Comparison of ENCODE assay signal across 1 cellular context in genomic region chr6:39061182-39061581, GRCh38.
TF ChIP-seq lines count a peak whose summit lies in the region.

No MANE protein-coding gene starts in this region.

TF ChIP-seq in HEK293, 187 proteins besides CTCF, POLR2A, EP300 and RAD21 (continued from another document and continues in another):
- TF ChIP-seq ZNF280D (tag by site-specific recombination; IDR thresholded peaks at IDR 0.05), result no peak
- TF ChIP-seq ZNF23 (tag by site-specific recombination; IDR thresholded peaks at IDR 0.05; ENCODE audit: borderline replicate concordance), result no peak
- no peak for TF ChIP-seq ZNF785 (tag by site-specific recombination; IDR thresholded peaks at IDR 0.05)
- TF ChIP-seq ZNF701 (tag by site-specific recombination; IDR thresholded peaks at IDR 0.05), result no peak
- no peak for TF ChIP-seq ZNF747 (tag by site-specific recombination; IDR thresholded peaks at IDR 0.05)
- TF ChIP-seq ZBTB49 (tag by site-specific recombination; IDR thresholded peaks at IDR 0.05; ENCODE audit: low read depth), result no peak
- peak; percentile 61 for TF ChIP-seq PRDM4 (tag by site-specific recombination; IDR thresholded peaks at IDR 0.05)
- TF ChIP-seq ZIC2 (tag by site-specific recombination; IDR thresholded peaks at IDR 0.05), result peak; percentile 26
- TF ChIP-seq TCF7L2 (IDR thresholded peaks at IDR 0.05; ENCODE audit: borderline replicate concordance, low read depth, low read length), result no peak
- peak; percentile 44; the same call in 1 of the 2 replicates for TF ChIP-seq PRDM6 (tag by site-specific recombination; IDR thresholded peaks at IDR 0.05)
- TF ChIP-seq ZNF19 (tag by site-specific recombination; IDR thresholded peaks at IDR 0.05; ENCODE audit: low read depth), result no peak
- no peak for TF ChIP-seq KLF17 (tag by site-specific recombination; IDR thresholded peaks at IDR 0.05)
- no peak for TF ChIP-seq ZNF169 (tag by site-specific recombination; IDR thresholded peaks at IDR 0.05)
- 0 out of 2 replicates have a peak, but pooled peaks have one; percentile 20 for TF ChIP-seq IKZF3 (tag by site-specific recombination; IDR thresholded peaks at IDR 0.05)
- no peak for TF ChIP-seq ZBTB10 (tag by site-specific recombination; IDR thresholded peaks at IDR 0.05)
- TF ChIP-seq ZXDB (tag by site-specific recombination; IDR thresholded peaks at IDR 0.05), result no peak
- no peak for TF ChIP-seq ZNF660 (tag by site-specific recombination; IDR thresholded peaks at IDR 0.05)
- no peak for TF ChIP-seq ZNF433 (tag by site-specific recombination; IDR thresholded peaks at IDR 0.05; ENCODE audit: low read depth)
- no peak for TF ChIP-seq ZNF530 (tag by site-specific recombination; IDR thresholded peaks at IDR 0.05; ENCODE audit: low read depth)
- no peak for TF ChIP-seq ZNF580 (tag by site-specific recombination; IDR thresholded peaks at IDR 0.05)
- no peak for TF ChIP-seq ZFHX2 (tag by site-specific recombination; conservative IDR thresholded peaks at IDR 0.05)
- no peak for TF ChIP-seq ZFP37 (tag by site-specific recombination; IDR thresholded peaks at IDR 0.05)
- TF ChIP-seq ZNF26 (tag by site-specific recombination; IDR thresholded peaks at IDR 0.05), result no peak
- TF ChIP-seq GFI1B (tag by site-specific recombination; IDR thresholded peaks at IDR 0.05), result peak; percentile 30; the same call in 1 of the 2 replicates
- no peak for TF ChIP-seq ZNF830 (tag by site-specific recombination; IDR thresholded peaks at IDR 0.05; ENCODE audit: low read depth)
- peak; percentile 80 for TF ChIP-seq ZNF843 (tag by site-specific recombination; IDR thresholded peaks at IDR 0.05)
- 0 out of 2 replicates have a peak, but pooled peaks have one; percentile 20 for TF ChIP-seq TSHZ1 (tag by site-specific recombination; IDR thresholded peaks at IDR 0.05; ENCODE audit: borderline replicate concordance)
- TF ChIP-seq ZSCAN4 (tag by site-specific recombination; IDR thresholded peaks at IDR 0.05), result no peak
- TF ChIP-seq FEZF1 (tag by site-specific recombination; IDR thresholded peaks at IDR 0.05), result peak; percentile 92
- TF ChIP-seq ZNF610 (tag by site-specific recombination; IDR thresholded peaks at IDR 0.05; ENCODE audit: borderline replicate concordance), result no peak
- TF ChIP-seq ZNF157 (tag by site-specific recombination; IDR thresholded peaks at IDR 0.05), result no peak
- TF ChIP-seq ZNF561 (tag by site-specific recombination; IDR thresholded peaks at IDR 0.05; ENCODE audit: borderline replicate concordance), result 0 out of 2 replicates have a peak, but pooled peaks have one; percentile 53
